Comparison of ENCODE assay signal across 12 cellular contexts in genomic region chr13:110499621-110500281, GRCh38.
DNase-seq lines count a peak whose midpoint lies in the region; ATAC-seq, FAIRE-seq and TF ChIP-seq lines count a peak whose summit lies in the region.
"Had no signal": no experiment of that assay in that cellular context is flagged by ENCODE, and none has a peak within 500 bp of the region (broad histone marks: within the 10 kb centered on the region; RNA-seq: fewer than 3 reads in every experiment).

No MANE protein-coding gene starts in this region.

- ATAC-seq in PC-3 (peak; percentile 88), HG02840 (IDR thresholded peaks at IDR 0.05; ENCODE audit: low FRiP score, unreplicated experiment) (no peak)
- ATAC-seq: CD8-positive, alpha-beta T cell had no signal

- H3K27me3 ChIP-seq in PC-3 (ENCODE audit: low read length) (no peaks in the 10 kb centered on the region), dorsolateral prefrontal cortex (peaks cover 0 to 2% (median 0%) of the 10 kb centered on the region in 45 donors)
- H3K27me3 ChIP-seq: Peyer's patch had no signal

- peak overlapping the region; percentile 71 for H3K4me2 ChIP-seq in PC-3 (ENCODE audit: low read length)

- H4K20me1 ChIP-seq in PC-3 (ENCODE audit: low read length), result no peaks in the 10 kb centered on the region

- H3K27ac ChIP-seq in PC-3 (ENCODE audit: low read length) (peak overlapping the region; percentile 98), dorsolateral prefrontal cortex (no peak overlapping the region)
- H3K27ac ChIP-seq: Peyer's patch had no signal

- H3K4me3 ChIP-seq in PC-3 (ENCODE audit: low read length) (peak overlapping the region; percentile 25; the same call in 1 of the 2 replicates), fibroblast of villous mesenchyme (ENCODE audit: low read depth, low read length) (no peak overlapping the region), dorsolateral prefrontal cortex (no peak overlapping the region)
- H3K4me3 ChIP-seq: Peyer's patch had no signal

- H3K36me3 ChIP-seq in PC-3 (ENCODE audit: low read depth, low read length), result peaks cover 20% of the 10 kb centered on the region

- intact Hi-C loops in PC-3 (cut with micrococcal nuclease), result loop anchor here (2.0 to 5.0 kb wide), 3 partner anchors 42 to 61 kb away; partner anchors contain the start of gene RAB20
- intact Hi-C loops in dorsolateral prefrontal cortex (cut with DNase I), result no loop called here

- DNase-seq in Ammon's horn (ENCODE audit: low spot score) (peak; percentile 71), M059J (ENCODE audit: low read depth) (peak; percentile 91), PC-3 (peak; percentile 80), fibroblast of villous mesenchyme (ENCODE audit: low read depth) (peak; percentile 73), HTR-8/SVneo (ENCODE audit: insufficient read length, low spot score) (no peak), dorsolateral prefrontal cortex (no peak)
- DNase-seq in stimulated activated CD4-positive, alpha-beta T cell treated with anti-CD3 and anti-CD28 coated beads, Interleukin-2, amount 100 ng/mL, for 48 hours, result no peak
- DNase-seq: activated CD4-positive, alpha-beta T cell treated with anti-CD3 and anti-CD28 coated beads, Interleukin-2, amount 50 U/mL, for 48 hours; CD8-positive, alpha-beta T cell; nucleus accumbens; Peyer's patch had no signal

- TF ChIP-seq CTCF in PC-3 (conservative IDR thresholded peaks at IDR 0.05; ENCODE audit: low read depth, low read length) (no peak), fibroblast of villous mesenchyme (IDR thresholded peaks at IDR 0.05; ENCODE audit: insufficient read depth, low read depth, low read length) (no peak), dorsolateral prefrontal cortex (IDR thresholded peaks at IDR 0.05 in 54 of 56, conservative IDR thresholded peaks at IDR 0.05 in 2 of 56; ENCODE audit: low read depth in 1 of 56, partially characterized antibody in 56 of 56) (no peak)

- peaks cover 15% of the 10 kb centered on the region for H3F3A ChIP-seq in PC-3 (ENCODE audit: low read length, unreplicated experiment)

- no peak for FAIRE-seq in HTR-8/SVneo (lab: Jason Lieb, UNC)

- H3K9me2 ChIP-seq in PC-3 (replicated peaks; ENCODE audit: low read length), result no peaks in the 10 kb centered on the region

- H3K9me3 ChIP-seq in PC-3 (ENCODE audit: low read length), result no peaks in the 10 kb centered on the region
- H3K9me3 ChIP-seq: Peyer's patch had no signal

- no peak overlapping the region for H2AFZ ChIP-seq in PC-3 (ENCODE audit: low read length)

- H3K9ac ChIP-seq in PC-3 (ENCODE audit: low read length), result peak overlapping the region; percentile 74

- no peaks in the 10 kb centered on the region for H3K79me2 ChIP-seq in PC-3 (ENCODE audit: low read length)

- POLR2A ChIA-PET in PC-3 (lab: Charles Lee; ENCODE audit: unreplicated experiment), result interaction anchor here (0.6 kb wide), 1 partner anchor 60 kb away, joined by 5 read pairs; no protein-coding TSS in a partner anchor

- peaks cover 24% of the 10 kb centered on the region for H3K4me1 ChIP-seq in PC-3 (ENCODE audit: insufficient read depth, low read length)

- BruUV-seq in PC-3 (replicated peaks; lab: Mats Ljungman, UMichigan), result no TSS peak

- CTCF ChIA-PET in PC-3 (lab: Charles Lee), result interaction anchor here (0.8 to 1.0 kb wide), 2 partner anchors 44 to 62 kb away, joined by 3 to 5 read pairs; partner anchors contain the start of gene RAB20

Comparison
In these comparisons a context has a peak if more than half of its experiments do, and no peak if none do; other contexts are left out.
1. DNase-seq: peak in Ammon's horn (single experiment), M059J (single experiment), PC-3 (single experiment) and fibroblast of villous mesenchyme (single experiment); none in stimulated activated CD4-positive, alpha-beta T cell treated with anti-CD3 and anti-CD28 coated beads, Interleukin-2, amount 100 ng/mL, for 48 hours (0 of 2), HTR-8/SVneo (single experiment) and dorsolateral prefrontal cortex (0 of 10).